20 cellular contexts compared by ENCODE assay signal in genomic region chr1:230986976-230987375, GRCh38. TPM values are rescaled to one million over a fixed set of nuclear protein-coding genes. Genes with fewer than 3 reads are reported as not detected.
A peak's percentile ranks its signal among the peaks of the same experiment; 100 is the strongest.
DNase-seq lines count a peak whose midpoint lies in the region; ATAC-seq and TF ChIP-seq lines count a peak whose summit lies in the region.
"Had no signal": no experiment of that assay in that cellular context is flagged by ENCODE, and none has a peak within 500 bp of the region (broad histone marks: within the 10 kb centered on the region; RNA-seq: fewer than 3 reads in every experiment).

No MANE protein-coding gene starts in this region.

- peaks cover 26% of the 10 kb centered on the region for H3K79me2 ChIP-seq in osteoblast (ENCODE audit: insufficient read depth, low read length)

- no peaks in the 10 kb centered on the region for H3K27me3 ChIP-seq in osteoblast (ENCODE audit: insufficient read depth, low read length)
- H3K27me3 ChIP-seq: right lobe of liver had no signal

- H3K27ac Mint-ChIP-seq in T-helper 17 cell = no peak overlapping the region
- H3K27ac Mint-ChIP-seq: CD14-positive monocyte had no signal

- H4K20me1 ChIP-seq in osteoblast (ENCODE audit: insufficient read depth, low read length) = peaks cover 18% of the 10 kb centered on the region

- peaks cover 14% of the 10 kb centered on the region for H3K4me1 Mint-ChIP-seq in T-helper 17 cell
- H3K4me1 Mint-ChIP-seq: CD14-positive monocyte had no signal

- no peak for ATAC-seq in T-helper 17 cell
- ATAC-seq: activated T-cell treated with anti-CD3 and anti-CD28 coated beads, Interleukin-2, amount 50 U/mL, for 4 hours; HCT116; HepG2; right lobe of liver had no signal

- peak overlapping the region; percentile 14 for H3K27ac ChIP-seq in osteoblast (ENCODE audit: low read depth, low read length)
- H3K27ac ChIP-seq: PC-9, right lobe of liver had no signal

- H3K9me3 ChIP-seq in osteoblast (ENCODE audit: low read depth, low read length) (no peaks in the 10 kb centered on the region), T-helper 17 cell (ENCODE audit: control insufficient read depth, low read length, poor library complexity, severe bottlenecking) (no peaks in the 10 kb centered on the region)
- H3K9me3 ChIP-seq: right lobe of liver had no signal

- DNase-seq in EL = peak; percentile 85
- DNase-seq in RPMI7951 (ENCODE audit: low read depth) = peak; percentile 85
- DNase-seq in erythroblast (lab: John Stamatoyannopoulos, UW) = peak; percentile 13 to 30
- DNase-seq in osteoblast (ENCODE audit: insufficient read length, low spot score, missing footprints) = peak; percentile 63
- DNase-seq in superior temporal gyrus (ENCODE audit: extremely low spot score) = no peak
- no peak for DNase-seq in OCI-M1 (lab: John Stamatoyannopoulos, UW)
- no peak for DNase-seq in T-helper 17 cell
- no peak for DNase-seq in stimulated activated CD4-positive, alpha-beta T cell treated with anti-CD3 and anti-CD28 coated beads, Interleukin-2, amount 100 ng/mL, for 24 hours
- DNase-seq: activated CD4-positive, alpha-beta T cell treated with anti-CD3 and anti-CD28 coated beads for 4 hours; activated T-cell treated with anti-CD3 and anti-CD28 coated beads, Interleukin-2, amount 50 U/mL, for 4 hours; amniotic stem cell; effector CD4-positive, alpha-beta T cell; naive B cell; NCI-H1417; PC-9; right lobe of liver; T-helper 2 cell had no signal

- no peak overlapping the region for H3K4me3 ChIP-seq in osteoblast (ENCODE audit: insufficient read depth, low read length)
- H3K4me3 ChIP-seq: PC-9, right lobe of liver had no signal

- no peak for TF ChIP-seq CTCF in osteoblast (IDR thresholded peaks at IDR 0.05; ENCODE audit: extremely low read depth, low read depth, low read length)

- no peak for TF ChIP-seq POLR2A in erythroblast (IDR thresholded peaks at IDR 0.05; ENCODE audit: low read length)

- peaks cover 10% of the 10 kb centered on the region for H3K36me3 Mint-ChIP-seq in T-helper 17 cell (ENCODE audit: low read depth)

- H3K4me2 ChIP-seq in osteoblast (ENCODE audit: insufficient read depth, low read length) = peak overlapping the region; percentile 32
- H3K4me2 ChIP-seq: PC-9 had no signal

- no peak overlapping the region for H2AFZ ChIP-seq in osteoblast (ENCODE audit: low read length)
- H2AFZ ChIP-seq: PC-9 had no signal

- no peaks in the 10 kb centered on the region for H3K27me3 Mint-ChIP-seq in T-helper 17 cell
- H3K27me3 Mint-ChIP-seq: naive B cell had no signal

- no peak overlapping the region for H3K4me3 Mint-ChIP-seq in T-helper 17 cell
- H3K4me3 Mint-ChIP-seq: activated T-cell treated with anti-CD3 and anti-CD28 coated beads, Interleukin-2, amount 50 U/mL, for 4 hours; CD14-positive monocyte; naive B cell had no signal

- H3K4me1 ChIP-seq in osteoblast (ENCODE audit: insufficient read depth, low read length) = peaks cover 24% of the 10 kb centered on the region
- H3K4me1 ChIP-seq: right lobe of liver had no signal

- peaks cover 8% of the 10 kb centered on the region for H3K36me3 ChIP-seq in osteoblast (ENCODE audit: insufficient read depth, low read length)

RNA-seq across cellular contexts. Expression of gene ARV1, which starts 8.1 kb away (rescaled TPM):
- total RNA-seq in RPMI7951 (2014; rRNA removed; shearing (Covaris generic)) = 29.8 and 38.4 TPM in 2 replicates
- total RNA-seq in osteoblast = 19.4 and 20.3 TPM in 2 replicates
- 1 to 10 TPM; 5.7 to 6.7 TPM for total RNA-seq in T-helper 17 cell

RNA-seq across cellular contexts. Expression of gene TTC13, which starts 8.3 kb away (rescaled TPM):
- 9.7 and 10.5 TPM in 2 replicates for total RNA-seq in RPMI7951 (2014; rRNA removed; shearing (Covaris generic))
- total RNA-seq in osteoblast (15.9 and 23.3 TPM in 2 replicates), T-helper 17 cell (10 to 100 TPM; 27.4 to 34.7 TPM)

RNA-seq across cellular contexts. Expression of gene FAM89A, which starts 53.1 kb away (rescaled TPM):
- 18.9 and 20.7 TPM in 2 replicates for total RNA-seq in RPMI7951 (2014; rRNA removed; shearing (Covaris generic))
- 10.9 and 15.3 TPM in 2 replicates for total RNA-seq in osteoblast
- total RNA-seq in T-helper 17 cell = 1 to 10 TPM; 1.3 to 1.8 TPM

Comparison
In these comparisons a context has a peak if more than half of its experiments do, and no peak if none do; other contexts are left out.
1. DNase-seq: peak in EL (single experiment), RPMI7951 (single experiment), erythroblast (2 of 2) and osteoblast (single experiment); none in superior temporal gyrus (single experiment), OCI-M1 (single experiment), T-helper 17 cell (0 of 3) and stimulated activated CD4-positive, alpha-beta T cell treated with anti-CD3 and anti-CD28 coated beads, Interleukin-2, amount 100 ng/mL, for 24 hours (0 of 2).